9 cellular contexts compared by ENCODE assay signal in the genomic region with DNA sequence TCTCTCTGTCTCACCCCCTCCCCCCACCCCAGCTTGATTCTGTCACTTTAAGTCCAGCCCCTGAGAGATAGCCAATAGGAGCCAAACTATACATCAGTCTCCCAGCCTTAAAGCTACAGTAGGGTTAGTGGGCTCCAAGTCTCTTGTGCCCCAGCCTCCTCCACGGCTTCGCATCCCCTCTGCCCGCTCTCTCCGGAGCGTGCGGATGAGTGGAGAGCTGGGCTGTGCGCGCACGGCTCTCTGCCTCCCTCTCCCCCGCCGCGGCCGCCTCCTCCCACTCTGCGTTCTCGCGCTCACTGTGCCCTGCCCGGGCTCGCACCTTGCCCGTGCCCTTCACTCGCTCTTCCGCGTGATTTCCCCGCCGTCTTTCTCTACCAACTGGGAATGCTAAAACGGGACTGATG. TPM values are rescaled to one million over a fixed set of nuclear protein-coding genes. Genes with fewer than 3 reads are reported as not detected.
DNase-seq lines count a peak whose midpoint lies in the region; ATAC-seq and TF ChIP-seq lines count a peak whose summit lies in the region.
"Had no signal": no experiment of that assay in that cellular context is flagged by ENCODE, and none has a peak within 500 bp of the region (broad histone marks: within the 10 kb centered on the region; RNA-seq: fewer than 3 reads in every experiment).

A gene (plus strand): TSS at position 137 of the 404 bp plus-strand sequence. CDS start 265 bp downstream, at position 402.

- H3K27me3 ChIP-seq in heart right ventricle (peaks cover 4 to 77% (median 55%) of the 10 kb centered on the region in 7 donors), liver (ENCODE audit: control insufficient read depth in 4 of 4, insufficient read depth in 4 of 4, low read length in 3 of 4) (peaks cover 0 to 26% (median 10%) of the 10 kb centered on the region in 4 donors)

- H3K9me3 ChIP-seq in heart right ventricle = no peaks in the 10 kb centered on the region
- H3K9me3 ChIP-seq in liver (ENCODE audit: control insufficient read depth in 4 of 4, low read length in 3 of 4) = no peaks in the 10 kb centered on the region

- no peak within 1 kb of the TSS for H3K9ac ChIP-seq in liver (ENCODE audit: low read depth in 1 of 2, low read length in 2 of 2)

- H3K4me3 ChIP-seq in heart right ventricle = peak within 1 kb of the TSS in 9 of 10 donors; percentile 14 to 48 (median 42)
- H3K4me3 ChIP-seq in choroid plexus epithelial cell (ENCODE audit: low read depth, low read length) = peak within 1 kb of the TSS; percentile 45
- H3K4me3 ChIP-seq in liver (ENCODE audit: low read depth in 1 of 3, low read length in 3 of 3) = peak within 1 kb of the TSS in 2 of 3 donors; percentile 8 to 29

- DNase-seq in heart right ventricle (no peak), Right ventricle myocardium superior (no peak), choroid plexus epithelial cell (ENCODE audit: low read depth) (peak; percentile 39), NCI-H1694 (lab: John Stamatoyannopoulos, UW) (no peak), inferior parietal cortex (ENCODE audit: extremely low spot score) (no peak)
- DNase-seq: natural killer cell had no signal

- no peak within 1 kb of the TSS for H3K27ac ChIP-seq in heart right ventricle
- H3K27ac ChIP-seq in liver (ENCODE audit: low read depth in 1 of 2, low read length in 2 of 2) = no peak within 1 kb of the TSS

- H3K36me3 ChIP-seq in heart right ventricle (no peaks in the 10 kb centered on the region), liver (ENCODE audit: control insufficient read depth in 4 of 4, insufficient read depth in 3 of 4, low read depth in 1 of 4, low read length in 3 of 4) (no peaks in the 10 kb centered on the region)

- peak in 5 of 8 donors; percentile 34 to 68 (median 42) for ATAC-seq in heart right ventricle
- no peak for ATAC-seq in Right ventricle myocardium superior (ENCODE audit: poor library complexity)
- ATAC-seq in GM21423 (IDR thresholded peaks at IDR 0.05; ENCODE audit: unreplicated experiment) = no peak
- no peak for ATAC-seq in HG02642 (IDR thresholded peaks at IDR 0.05; ENCODE audit: poor library complexity, unreplicated experiment)
- ATAC-seq: natural killer cell had no signal

- no peak for TF ChIP-seq RAD21 in liver (IDR thresholded peaks at IDR 0.05)

- intact Hi-C loops in heart right ventricle (cut with DNase I) = loop anchor here in 1 of 10 donors (10.0 kb wide), 1 partner anchor 661 kb away; no protein-coding TSS in a partner anchor
- intact Hi-C loops in Right ventricle myocardium superior (cut with DNase I) = no loop called here

- peaks cover 3 to 23% (median 13%) of the 10 kb centered on the region in 9 donors for H3K4me1 ChIP-seq in heart right ventricle
- peaks cover 4 to 18% (median 9%) of the 10 kb centered on the region in 4 donors for H3K4me1 ChIP-seq in liver (ENCODE audit: control insufficient read depth in 4 of 4, insufficient read depth in 4 of 4, low read length in 3 of 4)

- WGBS in heart right ventricle, 2 donors = 2 to 8% methylated on average over 25 of the region's 25 CpGs
- WGBS in liver = 2% methylated on average over 25 of the region's 25 CpGs

- TF ChIP-seq CTCF in heart right ventricle (IDR thresholded peaks at IDR 0.05) = no peak
- no peak for TF ChIP-seq CTCF in choroid plexus epithelial cell (conservative IDR thresholded peaks at IDR 0.05; ENCODE audit: low read depth, low read length)
- no peak for TF ChIP-seq CTCF in liver (IDR thresholded peaks at IDR 0.05; ENCODE audit: low read depth, low read length, missing input control)

TF ChIP-seq in liver, 16 proteins besides CTCF, POLR2A, EP300 and RAD21:
- no peak for TF ChIP-seq HNF4A (conservative IDR thresholded peaks at IDR 0.05)

RNA-seq across cellular contexts. Expression of the gene that starts here (rescaled TPM):
- 10 to 100 TPM in 2 of 10 donors, 1 to 10 TPM in 8; 2.5 to 13.4 (median 7.4) TPM for total RNA-seq in heart right ventricle
- polyA plus RNA-seq in heart right ventricle = 1 to 10 TPM; 2.5 to 5.9 TPM
- total RNA-seq in Right ventricle myocardium superior = 2.2 TPM
- under 1 TPM; 0.08 to 0.14 TPM for total RNA-seq in liver
- under 1 TPM; 0.08 to 0.21 TPM for polyA plus RNA-seq in liver

Comparison
In these comparisons a context has a peak if more than half of its experiments do, and no peak if none do; other contexts are left out.
1. ATAC-seq: peak in heart right ventricle (5 of 8); none in Right ventricle myocardium superior (single experiment), GM21423 (single experiment) and HG02642 (single experiment).
2. Peak in every context shown above with its lines, with median percentiles within 50 percentile points of each other: H3K4me3 ChIP-seq.